8 cellular contexts compared by ENCODE assay signal in the genomic region with DNA sequence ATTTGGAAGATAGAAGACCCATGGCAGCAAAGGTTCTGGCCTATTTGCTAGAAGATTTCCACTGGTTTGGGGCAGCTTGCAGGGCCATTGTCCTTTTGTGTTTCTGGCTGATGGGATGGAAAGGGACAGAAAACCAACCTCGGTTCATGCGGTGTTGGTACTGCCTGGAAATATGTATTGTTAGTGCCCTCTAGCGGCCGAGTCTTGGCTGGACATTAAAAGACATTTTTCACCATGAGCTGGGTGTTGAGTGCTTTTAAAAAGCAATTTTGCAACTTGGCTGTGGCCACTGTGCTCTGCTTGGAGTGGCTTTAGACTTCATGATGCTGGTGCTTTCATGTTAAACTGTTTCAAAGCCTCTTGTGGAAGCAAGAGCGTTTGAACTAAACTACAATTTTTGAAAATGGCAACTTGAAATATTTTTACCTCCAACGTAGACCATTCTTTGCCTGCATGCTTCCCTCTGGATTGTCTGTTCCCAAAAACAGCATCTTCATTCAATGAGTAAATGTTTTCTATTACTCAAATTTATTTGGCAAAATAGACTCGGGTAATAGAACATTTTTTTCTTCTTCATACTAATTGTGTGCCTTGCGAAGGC.
A peak's percentile ranks its signal among the peaks of the same experiment; 100 is the strongest.
DNase-seq lines count a peak whose midpoint lies in the region; ATAC-seq lines count a peak whose summit lies in the region.

No MANE protein-coding gene starts in this region.

- no peak overlapping the region for H3K23ac ChIP-seq in mesenchymal stem cell (ENCODE audit: low read length in 2 of 2)

- H3K4me1 Mint-ChIP-seq in activated CD4-positive, alpha-beta memory T cell treated with anti-CD3 and anti-CD28 coated beads, Interleukin-2, amount 10 ng/mL, durations not matched to agents 7 days and 5 days = no peaks in the 10 kb centered on the region

- H3K79me1 ChIP-seq in mesenchymal stem cell (replicated peaks; ENCODE audit: low read length, poor library complexity, severe bottlenecking) = no peaks in the 10 kb centered on the region

- H3K9me3 ChIP-seq in effector memory CD4-positive, alpha-beta T cell (ENCODE audit: control insufficient read depth, low read length) = no peaks in the 10 kb centered on the region
- no peaks in the 10 kb centered on the region for H3K9me3 ChIP-seq in mesenchymal stem cell (ENCODE audit: control insufficient read depth, low read length)

- H3K18ac ChIP-seq in mesenchymal stem cell (ENCODE audit: low read depth in 1 of 2, low read length in 2 of 2) = no peak overlapping the region

- no peaks in the 10 kb centered on the region for H3K4me1 ChIP-seq in effector memory CD4-positive, alpha-beta T cell (ENCODE audit: control insufficient read depth, insufficient read depth, low read length, poor library complexity, severe bottlenecking)
- no peaks in the 10 kb centered on the region for H3K4me1 ChIP-seq in mesenchymal stem cell (ENCODE audit: control insufficient read depth, insufficient read depth, low read depth, low read length)

- no peak overlapping the region for H3K4me3 ChIP-seq in effector memory CD4-positive, alpha-beta T cell (ENCODE audit: insufficient read depth, low read depth, low read length, poor library complexity, severe bottlenecking)
- no peak overlapping the region for H3K4me3 ChIP-seq in mesenchymal stem cell (ENCODE audit: insufficient read depth in 1 of 2, low read depth in 1 of 2, low read length in 2 of 2)

- no peak overlapping the region for H3K9ac ChIP-seq in mesenchymal stem cell (ENCODE audit: low read length)

- H3K27me3 ChIP-seq in effector memory CD4-positive, alpha-beta T cell (replicated peaks; ENCODE audit: control insufficient read depth, insufficient read depth, low read length, poor library complexity, severe bottlenecking) = no peaks in the 10 kb centered on the region
- H3K27me3 ChIP-seq in mesenchymal stem cell (ENCODE audit: control insufficient read depth in 1 of 2, insufficient read depth in 1 of 2, low read length in 2 of 2) = peaks cover 0 to 66% of the 10 kb centered on the region in 2 experiments

- peaks cover 5% of the 10 kb centered on the region for H3K27me3 Mint-ChIP-seq in activated CD4-positive, alpha-beta memory T cell treated with anti-CD3 and anti-CD28 coated beads, Interleukin-2, amount 10 ng/mL, durations not matched to agents 7 days and 5 days

- H3K4me3 Mint-ChIP-seq in activated CD4-positive, alpha-beta memory T cell treated with anti-CD3 and anti-CD28 coated beads, Interleukin-2, amount 10 ng/mL, durations not matched to agents 7 days and 5 days = no peak overlapping the region

- POLR2A ChIA-PET in activated CD4-positive, alpha-beta memory T cell treated with anti-CD3 and anti-CD28 coated beads, Interleukin-2, amount 10 ng/mL, durations not matched to agents 7 days and 5 days (lab: Charles Lee) = no interaction called here

- H3K4ac ChIP-seq in mesenchymal stem cell (ENCODE audit: low read depth in 1 of 2, low read length in 2 of 2) = no peak overlapping the region

- H3K27ac ChIP-seq in effector memory CD4-positive, alpha-beta T cell (ENCODE audit: insufficient read depth, low read length, poor library complexity, severe bottlenecking) = no peak overlapping the region
- H3K27ac ChIP-seq in mesenchymal stem cell (ENCODE audit: low read length, poor library complexity, severe bottlenecking) = no peak overlapping the region

- no peaks in the 10 kb centered on the region for H3K36me3 ChIP-seq in effector memory CD4-positive, alpha-beta T cell (ENCODE audit: control insufficient read depth, insufficient read depth, low read length)
- H3K36me3 ChIP-seq in mesenchymal stem cell (ENCODE audit: control insufficient read depth in 1 of 2, insufficient read depth in 2 of 2, low read depth in 1 of 2, low read length in 2 of 2) = no peaks in the 10 kb centered on the region

- no peaks in the 10 kb centered on the region for H3K9me3 Mint-ChIP-seq in activated CD4-positive, alpha-beta memory T cell treated with anti-CD3 and anti-CD28 coated beads, Interleukin-2, amount 10 ng/mL, durations not matched to agents 7 days and 5 days

- H2BK12ac ChIP-seq in mesenchymal stem cell (ENCODE audit: low read length in 2 of 2) = no peak overlapping the region

- peak; percentile 81 for ATAC-seq in HG03103 (IDR thresholded peaks at IDR 0.05; ENCODE audit: low read depth, unreplicated experiment)
- no peak for ATAC-seq in GM18858 (IDR thresholded peaks at IDR 0.05; ENCODE audit: unreplicated experiment)

- DNase-seq in COR-L47 (lab: John Stamatoyannopoulos, UW) = peak; percentile 34
- peak; percentile 85 for DNase-seq in NCI-H774 (lab: John Stamatoyannopoulos, UW)
- DNase-seq in activated CD4-positive, alpha-beta memory T cell treated with anti-CD3 and anti-CD28 coated beads, Interleukin-2, amount 10 ng/mL, durations not matched to agents 7 days and 5 days = peak; percentile 58
- peak; percentile 1 to 17 (median 2) for DNase-seq in effector memory CD4-positive, alpha-beta T cell
- DNase-seq in mesenchymal stem cell = peak; percentile 65
- DNase-seq in stimulated activated CD8-positive, alpha-beta memory T cell treated with anti-CD3 and anti-CD28 coated beads, Interleukin-2, amount 100 ng/mL, for 48 hours (ENCODE audit: low read depth in 2 of 2) = peak; percentile 19 to 29

- no peak overlapping the region for H3K14ac ChIP-seq in mesenchymal stem cell (ENCODE audit: low read length in 2 of 2)

- no peak overlapping the region for H2AFZ ChIP-seq in mesenchymal stem cell (ENCODE audit: low read depth, low read length)

- H2BK15ac ChIP-seq in mesenchymal stem cell (ENCODE audit: low read depth, poor library complexity, severe bottlenecking) = no peak overlapping the region

- H3K27ac Mint-ChIP-seq in activated CD4-positive, alpha-beta memory T cell treated with anti-CD3 and anti-CD28 coated beads, Interleukin-2, amount 10 ng/mL, durations not matched to agents 7 days and 5 days = no peak overlapping the region

- CTCF ChIA-PET in activated CD4-positive, alpha-beta memory T cell treated with anti-CD3 and anti-CD28 coated beads, Interleukin-2, amount 10 ng/mL, durations not matched to agents 7 days and 5 days (lab: Charles Lee) = interaction anchor here (0.8 to 4.0 kb wide), 9 partner anchors 8 to 541 kb away, joined by 3 to 64 read pairs (median 3); a partner anchor contains a TSS

- WGBS in mesenchymal stem cell = 17% methylated on average over 6 of the region's 8 CpGs

- H4K8ac ChIP-seq in mesenchymal stem cell (ENCODE audit: low read length) = no peak overlapping the region

- H2BK5ac ChIP-seq in mesenchymal stem cell (ENCODE audit: low read depth, low read length, poor library complexity, severe bottlenecking) = no peak overlapping the region

- no peaks in the 10 kb centered on the region for H3K36me3 Mint-ChIP-seq in activated CD4-positive, alpha-beta memory T cell treated with anti-CD3 and anti-CD28 coated beads, Interleukin-2, amount 10 ng/mL, durations not matched to agents 7 days and 5 days (ENCODE audit: low read depth)

- H3K4me2 ChIP-seq in mesenchymal stem cell (ENCODE audit: low read length, poor library complexity, severe bottlenecking) = no peak overlapping the region

- no peak overlapping the region for H4K91ac ChIP-seq in mesenchymal stem cell (ENCODE audit: low read length)

- no peak overlapping the region for H2BK120ac ChIP-seq in mesenchymal stem cell (ENCODE audit: low read depth, low read length)

- H2AK5ac ChIP-seq in mesenchymal stem cell (ENCODE audit: low read length, severe bottlenecking) = no peak overlapping the region

Comparison
In these comparisons a context has a peak if more than half of its experiments do, and no peak if none do; other contexts are left out.
1. DNase-seq: peak in every context shown above with its lines; median percentile 85 in NCI-H774; 65 in mesenchymal stem cell; 58 in activated CD4-positive, alpha-beta memory T cell treated with anti-CD3 and anti-CD28 coated beads, Interleukin-2, amount 10 ng/mL, durations not matched to agents 7 days and 5 days; 34 in COR-L47; 24 in stimulated activated CD8-positive, alpha-beta memory T cell treated with anti-CD3 and anti-CD28 coated beads, Interleukin-2, amount 100 ng/mL, for 48 hours; 2 in effector memory CD4-positive, alpha-beta T cell.